Comparison of ENCODE assay signal across 8 cellular contexts in the genomic region with DNA sequence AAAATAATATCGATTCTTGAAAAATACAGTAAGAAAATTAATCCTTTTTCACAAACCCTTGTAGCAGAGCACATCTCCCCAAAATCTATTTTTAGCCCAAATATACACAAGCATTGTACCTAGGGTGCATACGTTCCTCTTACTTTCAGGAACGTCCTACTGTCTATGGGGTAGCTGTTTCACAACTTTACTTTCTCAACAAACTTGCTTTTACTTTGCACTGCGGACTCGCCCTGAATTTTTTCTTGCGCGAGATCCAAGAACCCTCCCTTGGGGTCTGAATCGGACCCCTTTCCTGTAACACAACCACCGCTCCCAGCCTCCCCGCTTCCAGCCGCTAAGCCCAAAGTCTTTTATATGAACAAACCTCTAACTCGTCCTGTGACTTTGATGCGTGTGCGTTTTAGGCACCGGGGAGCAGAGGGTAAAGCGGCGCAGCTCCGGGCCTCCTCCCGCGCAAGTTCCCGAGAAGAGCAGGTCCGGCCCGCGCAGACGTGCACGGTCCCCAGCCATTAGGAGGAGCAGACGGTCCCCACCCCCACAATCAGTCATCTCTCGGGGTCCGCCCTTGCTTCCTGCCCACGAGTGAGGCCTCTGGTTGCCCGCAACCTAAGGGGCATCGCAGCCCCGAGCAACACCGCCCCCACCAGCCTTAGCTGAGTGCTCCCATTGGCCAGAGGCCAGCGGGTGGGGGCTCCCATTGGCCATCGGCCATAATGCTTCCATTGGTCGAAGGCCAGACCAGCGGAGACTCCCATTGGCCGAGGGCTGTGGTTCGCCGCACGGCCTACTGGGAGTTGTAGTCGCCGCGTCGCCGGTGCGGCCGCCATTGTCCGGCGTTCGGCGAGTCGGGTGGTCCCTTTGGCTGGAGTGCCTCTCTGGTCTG. TPM values are rescaled to one million over a fixed set of nuclear protein-coding genes. Genes with fewer than 3 reads are reported as not detected.
DNase-seq lines count a peak whose midpoint lies in the region; ATAC-seq and TF ChIP-seq lines count a peak whose summit lies in the region.

A gene (plus strand): TSS at position 800 of the 886 bp plus-strand sequence. CDS start 127 bp downstream, outside the sequence.

- DNase-seq in CD14-positive monocyte (ENCODE audit: low spot score) (peak; percentile 95), NCI-H748 (lab: John Stamatoyannopoulos, UW; ENCODE audit: unreplicated experiment) (peak; percentile 100), dedifferentiated amniotic fluid mesenchymal stem cell (ENCODE audit: extremely low spot score) (peak; percentile 96), left lobe of liver (ENCODE audit: low spot score) (peak; percentile 98)
- DNase-seq in activated CD4-positive, alpha-beta T cell treated with anti-CD3 and anti-CD28 coated beads, Interleukin-2, amount 50 U/mL, for 24 hours (ENCODE audit: low read depth in 1 of 2, low spot score in 1 of 2), result peak; percentile 88 to 97
- DNase-seq in stimulated activated CD4-positive, alpha-beta T cell treated with anti-CD3 and anti-CD28 coated beads, Interleukin-2, amount 100 ng/mL, for 24 hours, result peak; percentile 97 to 98

- H3K27me3 Mint-ChIP-seq in CD14-positive monocyte (ENCODE audit: low read depth in 3 of 3), result peaks cover 0 to 3% (median 2%) of the 10 kb centered on the region in 3 donors

- H3K4me3 Mint-ChIP-seq in CD14-positive monocyte, result peak within 1 kb of the TSS; percentile 92 to 95

- H3K36me3 Mint-ChIP-seq in CD14-positive monocyte, result peaks cover 33 to 35% of the 10 kb centered on the region in 2 donors

- peaks cover 20% of the 10 kb centered on the region for H3K4me1 Mint-ChIP-seq in CD14-positive monocyte

- intact Hi-C loops in CD14-positive monocyte (cut with micrococcal nuclease), result loop anchor here in 1 of 2 donors (1.0 to 5.0 kb wide), 2 partner anchors 48 to 96 kb away; a partner anchor contains a TSS

- ATAC-seq in GM19395 (IDR thresholded peaks at IDR 0.05; ENCODE audit: unreplicated experiment) (peak; percentile 98), HG03558 (IDR thresholded peaks at IDR 0.05; ENCODE audit: extremely low read depth, unreplicated experiment) (peak; percentile 82), left lobe of liver (peak; percentile 94)

- H3K9me3 Mint-ChIP-seq in CD14-positive monocyte, result peaks cover 39 to 86% (median 67%) of the 10 kb centered on the region in 7 donors

- TF ChIP-seq CTCF in CD14-positive monocyte (IDR thresholded peaks at IDR 0.05), result no peak

- peak within 1 kb of the TSS; percentile 86 to 95 (median 94) for H3K27ac Mint-ChIP-seq in CD14-positive monocyte

RNA-seq across cellular contexts. Expression of the gene that starts here (rescaled TPM):
- polyA plus RNA-seq in CD14-positive monocyte, result under 1 TPM; 0.05 to 0.25 TPM
- total RNA-seq in left lobe of liver, result 1.8 TPM

Comparison
In these comparisons a context has a peak if more than half of its experiments do, and no peak if none do; other contexts are left out.
1. Peak in every context shown above with its lines: DNase-seq and ATAC-seq.
2. Peak in DNase-seq in CD14-positive monocyte; RNA of the gene not detected or under 1 TPM.